In the genomic region with DNA sequence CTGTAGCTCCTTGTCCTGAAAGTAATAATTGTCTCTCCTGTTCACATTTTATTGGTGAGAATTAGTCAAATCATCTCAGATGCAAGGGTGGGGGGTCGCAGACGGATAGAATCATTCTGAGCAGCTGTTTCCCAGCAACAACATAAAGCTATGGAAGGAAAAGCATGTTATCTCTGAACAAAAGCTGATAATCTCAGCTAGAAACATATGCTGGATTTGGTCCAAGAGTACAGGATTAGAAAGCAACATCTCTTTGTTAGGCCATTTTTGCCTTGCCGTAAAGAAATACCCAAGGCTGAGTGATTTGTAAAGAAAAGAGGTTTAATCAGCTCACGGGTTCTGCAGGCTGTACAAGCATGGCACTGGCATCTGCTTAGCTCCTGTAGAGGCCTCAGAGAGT, we compare ENCODE assay signal across 23 cellular contexts.
DNase-seq lines count a peak whose midpoint lies in the region; ATAC-seq and TF ChIP-seq lines count a peak whose summit lies in the region.
"Had no signal": no experiment of that assay in that cellular context is flagged by ENCODE, and none has a peak within 500 bp of the region (broad histone marks: within the 10 kb centered on the region; RNA-seq: fewer than 3 reads in every experiment).

No MANE protein-coding gene starts in this region.

- H3K4me1 ChIP-seq in aorta (ENCODE audit: control insufficient read depth in 1 of 2, insufficient read depth in 2 of 2, low read length in 2 of 2): no peaks in the 10 kb centered on the region
- H3K4me1 ChIP-seq: Caco-2 had no signal

- H3K27me3 ChIP-seq in aorta (ENCODE audit: control insufficient read depth in 1 of 2, insufficient read depth in 2 of 2, low read length in 1 of 2): no peaks in the 10 kb centered on the region
- H3K27me3 ChIP-seq: BLaER1 treated with 17β-estradiol and CSF1 and Interleukin-3, amounts not matched to agents 10 nM and 100 nM had no signal

- WGBS in aorta, 2 donors: 48 to 54% methylated on average over 4 of the region's 4 CpGs

- TF ChIP-seq CTCF in fibroblast of pulmonary artery (IDR thresholded peaks at IDR 0.05; ENCODE audit: low read length, missing control alignments) (no peak), retinal pigment epithelial cell (conservative IDR thresholded peaks at IDR 0.05; ENCODE audit: low read depth, low read length) (no peak)

- no peaks in the 10 kb centered on the region for H3K9me3 ChIP-seq in aorta (ENCODE audit: control insufficient read depth, low read length)
- H3K9me3 ChIP-seq: BLaER1 treated with 17β-estradiol and CSF1 and Interleukin-3, amounts not matched to agents 10 nM and 100 nM; Caco-2 had no signal

- ATAC-seq in aorta (ENCODE audit: low FRiP score): no peak
- no peak for ATAC-seq in activated CD4-positive, CD25-positive, alpha-beta regulatory T cell treated with anti-CD3 and anti-CD28 coated beads, Interleukin-2, amount 50 U/mL, for 24 hours
- ATAC-seq: Panc1 had no signal

- no peaks in the 10 kb centered on the region for H3K36me3 ChIP-seq in aorta (ENCODE audit: control insufficient read depth in 1 of 2, insufficient read depth in 2 of 2, low read length in 1 of 2)
- H3K36me3 ChIP-seq: BLaER1 treated with 17β-estradiol and CSF1 and Interleukin-3, amounts not matched to agents 10 nM and 100 nM had no signal

- H3K4me3 ChIP-seq in fibroblast of pulmonary artery (replicated peaks; ENCODE audit: low read depth, low read length) (no peak overlapping the region), retinal pigment epithelial cell (ENCODE audit: low read length) (no peak overlapping the region), aorta (ENCODE audit: low read length in 2 of 2) (no peak overlapping the region)
- H3K4me3 ChIP-seq: BLaER1 treated with 17β-estradiol and CSF1 and Interleukin-3, amounts not matched to agents 10 nM and 100 nM had no signal

- no peak overlapping the region for H3K27ac ChIP-seq in aorta (ENCODE audit: low read depth in 1 of 2, low read length in 2 of 2)
- H3K27ac ChIP-seq: 22Rv1; BLaER1 treated with 17β-estradiol and CSF1 and Interleukin-3, amounts not matched to agents 10 nM and 100 nM had no signal

- intact Hi-C loops in aorta (cut with DNase I): no loop called here

- peak; percentile 25 for DNase-seq in NCI-H748 (lab: John Stamatoyannopoulos, UW; ENCODE audit: unreplicated experiment)
- DNase-seq in NCI-H748 treated with DMSO at 0.1 percent for 48 hours (lab: John Stamatoyannopoulos, UW): no peak
- DNase-seq in amniotic epithelial cell (ENCODE audit: low read depth): peak; percentile 3
- peak; percentile 39 for DNase-seq in fibroblast of pulmonary artery (ENCODE audit: low read depth)
- DNase-seq in retinal pigment epithelial cell (ENCODE audit: low read depth): peak; percentile 80
- no peak for DNase-seq in aorta
- DNase-seq in HK-2 (ENCODE audit: unreplicated experiment): no peak
- DNase-seq: Caco-2; CD4-positive, alpha-beta memory T cell; DMS 273 treated with DMSO at 0.1 percent for 48 hours; DMS79 treated with DMSO at 0.1 percent for 48 hours; H9; KG1; NCI-H1092 treated with DMSO at 0.1 percent for 48 hours; NCI-H146; NCI-H2029; NCI-H2171; NCI-H345; NCI-H526 had no signal

Comparison
In these comparisons a context has a peak if more than half of its experiments do, and no peak if none do; other contexts are left out.
1. DNase-seq: peak in NCI-H748 (single experiment), amniotic epithelial cell (single experiment), fibroblast of pulmonary artery (single experiment) and retinal pigment epithelial cell (single experiment); none in NCI-H748 treated with DMSO at 0.1 percent for 48 hours (single experiment), aorta (0 of 2) and HK-2 (single experiment).